22 cellular contexts compared by ENCODE assay signal in genomic region chr10:126892150-126892872, GRCh38. TPM values are rescaled to one million over a fixed set of nuclear protein-coding genes. Genes with fewer than 3 reads are reported as not detected.
DNase-seq lines count a peak whose midpoint lies in the region; ATAC-seq and TF ChIP-seq lines count a peak whose summit lies in the region.
"Had no signal": no experiment of that assay in that cellular context is flagged by ENCODE, and none has a peak within 500 bp of the region (broad histone marks: within the 10 kb centered on the region; RNA-seq: fewer than 3 reads in every experiment).

No MANE protein-coding gene starts in this region.

- no peak overlapping the region for H3T11ph ChIP-seq in H9 (ENCODE audit: low read length)

- no peak overlapping the region for H4K8ac ChIP-seq in H9 (replicated peaks; ENCODE audit: insufficient read length, low read depth, low read length)

- no TSS peak for BruUV-seq in Calu3 (replicated peaks; lab: Mats Ljungman, UMichigan)

- intact Hi-C loops in Calu3 (cut with micrococcal nuclease; ENCODE audit: unreplicated experiment): no loop called here

- H2AK5ac ChIP-seq in H9 (ENCODE audit: insufficient read length, low read length): no peak overlapping the region

- H3K23ac ChIP-seq in H9 (ENCODE audit: insufficient read length, low read depth, low read length): no peak overlapping the region

- H3K9ac ChIP-seq in H9 (ENCODE audit: extremely low read depth, insufficient read length, low read length) (no peak overlapping the region), neural progenitor cell (no peak overlapping the region)

- peaks cover 0 to 14% of the 10 kb centered on the region in 2 experiments; a peak in 3 of 5 replicates for H3K9me3 Mint-ChIP-seq in H9
- peaks cover 32% of the 10 kb centered on the region for H3K9me3 Mint-ChIP-seq in WTC11
- H3K9me3 Mint-ChIP-seq in neural progenitor cell: no peaks in the 10 kb centered on the region
- no peaks in the 10 kb centered on the region for H3K9me3 Mint-ChIP-seq in Calu3 (ENCODE audit: low read depth, unreplicated experiment)
- H3K9me3 Mint-ChIP-seq in osteocyte (ENCODE audit: unreplicated experiment): no peaks in the 10 kb centered on the region

- H3K79me1 ChIP-seq in H9 (ENCODE audit: insufficient read depth, low read depth, low read length, poor library complexity, severe bottlenecking): no peaks in the 10 kb centered on the region

- H3K27me3 ChIP-seq in H9 (ENCODE audit: insufficient read depth, low read length): no peaks in the 10 kb centered on the region; the same call in 1 of the 2 replicates
- no peaks in the 10 kb centered on the region for H3K27me3 ChIP-seq in neural progenitor cell
- H3K27me3 ChIP-seq: Peyer's patch had no signal

- H3K36me3 Mint-ChIP-seq in H9 (ENCODE audit: insufficient read depth in 1 of 3, low read depth in 3 of 3) (peaks cover 0 to 7% (median under 1%) of the 10 kb centered on the region in 3 experiments; a peak in 2 of 7 replicates), WTC11 (peaks cover 15% of the 10 kb centered on the region), neural progenitor cell (no peaks in the 10 kb centered on the region), Calu3 (ENCODE audit: insufficient read depth, unreplicated experiment) (no peaks in the 10 kb centered on the region), osteocyte (ENCODE audit: unreplicated experiment) (no peaks in the 10 kb centered on the region)
- H3K36me3 Mint-ChIP-seq: CD14-positive monocyte had no signal

- H3K56ac ChIP-seq in H9 (ENCODE audit: insufficient read length, low read depth, low read length): no peak overlapping the region

- H3K4me2 ChIP-seq in H9 (ENCODE audit: insufficient read depth, insufficient read length, low read length): no peak overlapping the region
- H3K4me2 ChIP-seq in neural progenitor cell: no peak overlapping the region

- peaks cover 5% of the 10 kb centered on the region for H3K27me3 Mint-ChIP-seq in H9 (ENCODE audit: low read depth)
- peaks cover 13% of the 10 kb centered on the region for H3K27me3 Mint-ChIP-seq in WTC11 (ENCODE audit: low read depth)
- H3K27me3 Mint-ChIP-seq in neural progenitor cell (ENCODE audit: insufficient read depth, low read depth): peaks cover 7% of the 10 kb centered on the region
- no peaks in the 10 kb centered on the region for H3K27me3 Mint-ChIP-seq in Calu3 (ENCODE audit: unreplicated experiment)
- H3K27me3 Mint-ChIP-seq in osteocyte (ENCODE audit: unreplicated experiment): no peaks in the 10 kb centered on the region

- H3K9me3 ChIP-seq in H9 (ENCODE audit: control insufficient read depth, low read depth, low read length) (no peaks in the 10 kb centered on the region), neural progenitor cell (ENCODE audit: low read depth) (no peaks in the 10 kb centered on the region)
- H3K9me3 ChIP-seq: Peyer's patch had no signal

- H3K4me1 Mint-ChIP-seq in H9 (no peaks in the 10 kb centered on the region), WTC11 (no peaks in the 10 kb centered on the region), neural progenitor cell (no peaks in the 10 kb centered on the region), Calu3 (ENCODE audit: low read depth, unreplicated experiment) (no peaks in the 10 kb centered on the region), osteocyte (ENCODE audit: unreplicated experiment) (peaks cover 6% of the 10 kb centered on the region)
- H3K4me1 Mint-ChIP-seq: CD14-positive monocyte had no signal

- TF ChIP-seq CTCF in H9 (conservative IDR thresholded peaks at IDR 0.05) (no peak), WTC11 (IDR thresholded peaks at IDR 0.05) (no peak), neural progenitor cell (IDR thresholded peaks at IDR 0.05) (no peak), Calu3 (IDR thresholded peaks at IDR 0.05; ENCODE audit: unreplicated experiment) (no peak), osteocyte (IDR thresholded peaks at IDR 0.05) (no peak)

- no peak overlapping the region for H3K18ac ChIP-seq in H9 (ENCODE audit: insufficient read length, low read depth, low read length)

- H3K36me3 ChIP-seq in neural progenitor cell: no peaks in the 10 kb centered on the region
- H3K36me3 ChIP-seq: Peyer's patch had no signal

- no peak overlapping the region for H2BK15ac ChIP-seq in H9 (ENCODE audit: low read depth, low read length)

- CTCF ChIA-PET in WTC11 (lab: Charles Lee): interaction anchor here (1.2 kb wide), 2 partner anchors 15 to 77 kb away, joined by 4 to 5 read pairs; no protein-coding TSS in a partner anchor
- CTCF ChIA-PET in Calu3 (lab: Charles Lee): no interaction called here

- H3F3A ChIP-seq in neural progenitor cell (ENCODE audit: low read depth): no peaks in the 10 kb centered on the region

- no peak overlapping the region for H3K4me3 ChIP-seq in neural progenitor cell
- H3K4me3 ChIP-seq: Peyer's patch, SK-N-MC had no signal

- no peak overlapping the region for H2BK120ac ChIP-seq in H9 (ENCODE audit: low read depth, low read length, poor library complexity, severe bottlenecking)

- H4K20me1 ChIP-seq in H9 (ENCODE audit: control insufficient read depth, insufficient read depth, insufficient read length) (no peaks in the 10 kb centered on the region), neural progenitor cell (ENCODE audit: low read depth) (no peaks in the 10 kb centered on the region)

- H3K14ac ChIP-seq in H9 (ENCODE audit: insufficient read depth, low read length): no peak overlapping the region

- peak; percentile 18 for DNase-seq in H9
- DNase-seq in WTC11 (ENCODE audit: low spot score): no peak
- DNase-seq in left kidney (ENCODE audit: low read depth, low spot score): peak; percentile 31
- no peak for DNase-seq in neural progenitor cell (ENCODE audit: low spot score)
- DNase-seq in stimulated activated CD4-positive, alpha-beta T cell treated with anti-CD3 and anti-CD28 coated beads, Interleukin-4, amount 100 ng/mL, for 1 hour: no peak
- no peak for DNase-seq in Calu3
- no peak for DNase-seq in activated CD4-positive, alpha-beta T cell treated with anti-CD3 and anti-CD28 coated beads for 1 hour
- no peak for DNase-seq in osteocyte (ENCODE audit: extremely low spot score, unreplicated experiment)
- DNase-seq: ACHN, AML-193, COR-L47, DMS79, KBM-7, NCI-H1417 treated with DMSO at 0.1 percent for 48 hours, NCI-H2081 treated with DMSO at 0.1 percent for 48 hours, NCI-H2227 treated with DMSO at 0.1 percent for 48 hours, NCI-H524, Peyer's patch, Right ventricle myocardium superior had no signal

- no peak for ATAC-seq in WTC11
- ATAC-seq: HCT116 had no signal

- no peak overlapping the region for H4K5ac ChIP-seq in H9 (ENCODE audit: insufficient read length, low read depth, low read length)

- H3K4ac ChIP-seq in H9 (ENCODE audit: low read depth, low read length): no peak overlapping the region

- no peak overlapping the region for H2BK5ac ChIP-seq in H9 (ENCODE audit: insufficient read length, low read length)

- H3K27ac Mint-ChIP-seq in H9 (no peak overlapping the region), WTC11 (peak overlapping the region; percentile 0; the same call in 1 of the 2 replicates), neural progenitor cell (no peak overlapping the region), Calu3 (ENCODE audit: unreplicated experiment) (no peak overlapping the region), osteocyte (ENCODE audit: unreplicated experiment) (no peak overlapping the region)

- no peaks in the 10 kb centered on the region for H3K23me2 ChIP-seq in H9 (ENCODE audit: insufficient read length, low read depth, low read length, poor library complexity, severe bottlenecking)

- H3K27ac ChIP-seq in H9 (ENCODE audit: insufficient read length, low read depth, low read length) (no peak overlapping the region), neural progenitor cell (no peak overlapping the region)
- H3K27ac ChIP-seq: Peyer's patch, SK-N-MC had no signal

- POLR2A ChIA-PET in WTC11 (lab: Charles Lee): no interaction called here

- H3K4me3 Mint-ChIP-seq in H9: no peak overlapping the region
- no peak overlapping the region for H3K4me3 Mint-ChIP-seq in WTC11
- H3K4me3 Mint-ChIP-seq in neural progenitor cell: peak overlapping the region; percentile 4
- H3K4me3 Mint-ChIP-seq in Calu3 (ENCODE audit: low read depth, unreplicated experiment): no peak overlapping the region
- no peak overlapping the region for H3K4me3 Mint-ChIP-seq in osteocyte (ENCODE audit: unreplicated experiment)

- H2BK12ac ChIP-seq in H9 (ENCODE audit: insufficient read length, low read depth, low read length): no peak overlapping the region

- H2AFZ ChIP-seq in H9 (ENCODE audit: low read length) (no peak overlapping the region), neural progenitor cell (replicated peaks) (no peak overlapping the region)

- H3K4me1 ChIP-seq in H9 (ENCODE audit: insufficient read depth, low read length): no peaks in the 10 kb centered on the region
- no peaks in the 10 kb centered on the region for H3K4me1 ChIP-seq in neural progenitor cell
- H3K4me1 ChIP-seq: Peyer's patch had no signal

- no peaks in the 10 kb centered on the region for H3K79me2 ChIP-seq in H9 (ENCODE audit: insufficient read depth, low read length)
- H3K79me2 ChIP-seq in neural progenitor cell (ENCODE audit: low read depth): no peaks in the 10 kb centered on the region

- no peak overlapping the region for H2BK20ac ChIP-seq in H9 (ENCODE audit: low read depth, low read length, poor library complexity, severe bottlenecking)

- WGBS in H9 (ENCODE audit: extremely low coverage, insufficient read length, low lambda C conversion rate): no CpG with 5 or more reads among the region's 8 CpGs

- H4K91ac ChIP-seq in H9 (ENCODE audit: insufficient read length, low read depth, low read length): no peak overlapping the region

TF ChIP-seq in WTC11, 78 proteins besides CTCF, POLR2A, EP300 and RAD21 (continues in another document):
- TF ChIP-seq ZNF317 (CRISPR knock-in tag; IDR thresholded peaks at IDR 0.05; ENCODE audit: borderline replicate concordance, low read depth) (no peak), ATF3 (CRISPR knock-in tag; conservative IDR thresholded peaks at IDR 0.05) (no peak), TCF7 (CRISPR knock-in tag; IDR thresholded peaks at IDR 0.05; ENCODE audit: low read depth) (no peak), FOXP1 (CRISPR knock-in tag; IDR thresholded peaks at IDR 0.05; ENCODE audit: borderline replicate concordance) (no peak), NFE2L1 (CRISPR knock-in tag; IDR thresholded peaks at IDR 0.05) (no peak), MYBL2 (CRISPR knock-in tag; IDR thresholded peaks at IDR 0.05) (no peak), MXD4 (CRISPR knock-in tag; IDR thresholded peaks at IDR 0.05; ENCODE audit: borderline replicate concordance) (no peak), NFYB (CRISPR knock-in tag; conservative IDR thresholded peaks at IDR 0.05; ENCODE audit: low read depth) (no peak), NR2C2 (CRISPR knock-in tag; IDR thresholded peaks at IDR 0.05) (no peak), ZNF671 (CRISPR knock-in tag; IDR thresholded peaks at IDR 0.05) (no peak)

RNA-seq across cellular contexts. Expression of gene DOCK1, which starts 12.9 kb away (rescaled TPM):
- 51.5 and 57.0 TPM in 2 replicates for total RNA-seq in H9 (2021)
- 52.1 to 58.4 TPM (median 55.8 TPM) in 3 replicates for total RNA-seq in WTC11 (2021)
- 67.0 and 72.6 TPM in 2 replicates for total RNA-seq in neural progenitor cell (ENCODE audit: low replicate concordance)
- 29.1 and 34.2 TPM in 2 replicates for total RNA-seq in Calu3 (2022)
- total RNA-seq in osteocyte: 66.3 and 68.7 TPM in 2 replicates

Comparison
In these comparisons a context has a peak if more than half of its experiments do, and no peak if none do; other contexts are left out.
1. DNase-seq: peak in H9 (single experiment) and left kidney (single experiment); none in WTC11 (single experiment), neural progenitor cell (single experiment), stimulated activated CD4-positive, alpha-beta T cell treated with anti-CD3 and anti-CD28 coated beads, Interleukin-4, amount 100 ng/mL, for 1 hour (single experiment), Calu3 (single experiment), activated CD4-positive, alpha-beta T cell treated with anti-CD3 and anti-CD28 coated beads for 1 hour (single experiment) and osteocyte (single experiment).